Comparison of ENCODE assay signal across 31 cellular contexts in genomic region chr18:41690332-41691110, GRCh38.
DNase-seq lines count a peak whose midpoint lies in the region; FAIRE-seq and TF ChIP-seq lines count a peak whose summit lies in the region.
"Had no signal": no experiment of that assay in that cellular context is flagged by ENCODE, and none has a peak within 500 bp of the region (broad histone marks: within the 10 kb centered on the region; RNA-seq: fewer than 3 reads in every experiment).

No MANE protein-coding gene starts in this region.

- H3K9ac ChIP-seq in astrocyte (ENCODE audit: low read length) (no peak overlapping the region), mesenchymal stem cell (ENCODE audit: low read length) (no peak overlapping the region)
- H3K9ac ChIP-seq: BLaER1 treated with 17β-estradiol and CSF1 and Interleukin-3, amounts not matched to agents 10 nM and 100 nM had no signal

- no peak overlapping the region for H3K23ac ChIP-seq in mesenchymal stem cell (ENCODE audit: low read length in 2 of 2)

- no peak for FAIRE-seq in astrocyte (lab: Jason Lieb, UNC)
- FAIRE-seq: endometrium, GM19239, HTR-8/SVneo, islet of Langerhans had no signal

- H2BK120ac ChIP-seq in mesenchymal stem cell (ENCODE audit: low read depth, low read length), result no peak overlapping the region

- H2BK5ac ChIP-seq in mesenchymal stem cell (ENCODE audit: low read depth, low read length, poor library complexity, severe bottlenecking), result no peak overlapping the region

- WGBS in mesenchymal stem cell, result 61% methylated on average over 4 of the region's 4 CpGs

- peaks cover 7% of the 10 kb centered on the region for H3K4me1 Mint-ChIP-seq in astrocyte (ENCODE audit: low read depth, unreplicated experiment)

- no peak overlapping the region for H3K27ac Mint-ChIP-seq in astrocyte (ENCODE audit: unreplicated experiment)
- H3K27ac Mint-ChIP-seq: activated CD8-positive, alpha-beta T cell treated with anti-CD3 and anti-CD28 coated beads for 36 hours; activated naive CD4-positive, alpha-beta T cell treated with anti-CD3 and anti-CD28 coated beads, Interleukin-2, amount 50 U/mL, for 24 hours; activated T-helper 17 cell treated with anti-CD3 and anti-CD28 coated beads, Interleukin-2, amount 50 U/mL, for 72 hours; dendritic cell treated with granulocyte-macrophage colony-stimulating factor and Interleukin-4, amounts not matched to agents 40 ng/mL and 50 ng/mL, for 4 days; natural killer cell; type B pancreatic cell had no signal

- H3K79me2 ChIP-seq in astrocyte (ENCODE audit: insufficient read depth, low read length), result no peaks in the 10 kb centered on the region

- no peak overlapping the region for H4K8ac ChIP-seq in mesenchymal stem cell (ENCODE audit: low read length)

- H3K4me1 ChIP-seq in astrocyte (ENCODE audit: insufficient read depth, low read length), result no peaks in the 10 kb centered on the region
- no peaks in the 10 kb centered on the region for H3K4me1 ChIP-seq in mesenchymal stem cell (ENCODE audit: control insufficient read depth, insufficient read depth, low read depth, low read length)
- H3K4me1 ChIP-seq: Caco-2, esophagus squamous epithelium, spleen had no signal

- no peaks in the 10 kb centered on the region for H3K79me1 ChIP-seq in mesenchymal stem cell (replicated peaks; ENCODE audit: low read length, poor library complexity, severe bottlenecking)

- no peak overlapping the region for H3K4me3 Mint-ChIP-seq in astrocyte (ENCODE audit: unreplicated experiment)
- H3K4me3 Mint-ChIP-seq: activated CD8-positive, alpha-beta T cell treated with anti-CD3 and anti-CD28 coated beads for 36 hours; activated naive CD4-positive, alpha-beta T cell treated with anti-CD3 and anti-CD28 coated beads, Interleukin-2, amount 50 U/mL, for 24 hours; activated T-helper 17 cell treated with anti-CD3 and anti-CD28 coated beads, Interleukin-2, amount 50 U/mL, for 72 hours; dendritic cell treated with granulocyte-macrophage colony-stimulating factor and Interleukin-4, amounts not matched to agents 40 ng/mL and 50 ng/mL, for 4 days; natural killer cell; type B pancreatic cell had no signal

- DNase-seq in COR-L47 (lab: John Stamatoyannopoulos, UW) (peak; percentile 70), M059J (ENCODE audit: low read depth) (peak; percentile 4), astrocyte (ENCODE audit: low read depth) (peak; percentile 78), mesenchymal stem cell (peak; percentile 91), NCI-H1048 (lab: John Stamatoyannopoulos, UW) (no peak), COLO668 (lab: John Stamatoyannopoulos, UW; ENCODE audit: unreplicated experiment) (no peak), kidney tubule cell (ENCODE audit: low spot score) (no peak), foreskin fibroblast (no peak)
- DNase-seq: activated CD8-positive, alpha-beta T cell treated with anti-CD3 and anti-CD28 coated beads for 36 hours; Caco-2; central memory CD4-positive, alpha-beta T cell; esophagus squamous epithelium; GF-D8; hippocampal formation; midbrain; natural killer cell; NCI-H1092; NCI-H446 treated with DMSO at 0.1 percent for 48 hours; NK-92 treated with Interleukin-12 subunit alpha and Interleukin-12 subunit beta, amount 100 ng/mL, for 24 hours; PC-3; spleen; T-helper 2 cell had no signal

- no peaks in the 10 kb centered on the region for H3K36me3 ChIP-seq in astrocyte (ENCODE audit: insufficient read depth, low read length)
- no peaks in the 10 kb centered on the region for H3K36me3 ChIP-seq in mesenchymal stem cell (ENCODE audit: control insufficient read depth in 1 of 2, insufficient read depth in 2 of 2, low read depth in 1 of 2, low read length in 2 of 2)
- H3K36me3 ChIP-seq: BLaER1 treated with 17β-estradiol and CSF1 and Interleukin-3, amounts not matched to agents 10 nM and 100 nM; esophagus squamous epithelium; spleen had no signal

- no peak overlapping the region for H2BK15ac ChIP-seq in mesenchymal stem cell (ENCODE audit: low read depth, poor library complexity, severe bottlenecking)

- H3K4me3 ChIP-seq in astrocyte (ENCODE audit: insufficient read depth, low read depth, low read length) (no peak overlapping the region), mesenchymal stem cell (ENCODE audit: insufficient read depth in 1 of 2, low read depth in 1 of 2, low read length in 2 of 2) (no peak overlapping the region), foreskin fibroblast (ENCODE audit: low read depth in 1 of 2, low read length in 2 of 2) (no peak overlapping the region)
- H3K4me3 ChIP-seq: BLaER1 treated with 17β-estradiol and CSF1 and Interleukin-3, amounts not matched to agents 10 nM and 100 nM; esophagus squamous epithelium; spleen had no signal

- TF ChIP-seq CTCF in astrocyte (IDR thresholded peaks at IDR 0.05; ENCODE audit: insufficient read depth, low read depth, low read length) (no peak), foreskin fibroblast (IDR thresholded peaks at IDR 0.05; ENCODE audit: low read depth, low read length) (no peak)

- H4K91ac ChIP-seq in mesenchymal stem cell (ENCODE audit: low read length), result no peak overlapping the region

- H3K27ac ChIP-seq in astrocyte (ENCODE audit: low read depth, low read length) (no peak overlapping the region), mesenchymal stem cell (ENCODE audit: low read length, poor library complexity, severe bottlenecking) (no peak overlapping the region)
- H3K27ac ChIP-seq: BLaER1 treated with 17β-estradiol and CSF1 and Interleukin-3, amounts not matched to agents 10 nM and 100 nM; esophagus squamous epithelium; spleen had no signal

- H3K18ac ChIP-seq in mesenchymal stem cell (ENCODE audit: low read depth in 1 of 2, low read length in 2 of 2), result no peak overlapping the region

- H3K4me2 ChIP-seq in astrocyte (ENCODE audit: low read length), result no peak overlapping the region
- no peak overlapping the region for H3K4me2 ChIP-seq in mesenchymal stem cell (ENCODE audit: low read length, poor library complexity, severe bottlenecking)

- H2BK12ac ChIP-seq in mesenchymal stem cell (ENCODE audit: low read length in 2 of 2), result no peak overlapping the region

- H3K9me3 Mint-ChIP-seq in astrocyte (ENCODE audit: unreplicated experiment), result no peaks in the 10 kb centered on the region
- H3K9me3 Mint-ChIP-seq: activated T-helper 17 cell treated with anti-CD3 and anti-CD28 coated beads, Interleukin-2, amount 50 U/mL, for 72 hours; dendritic cell treated with granulocyte-macrophage colony-stimulating factor and Interleukin-4, amounts not matched to agents 40 ng/mL and 50 ng/mL, for 4 days; type B pancreatic cell had no signal

- H3K27me3 Mint-ChIP-seq in astrocyte (ENCODE audit: low read depth, unreplicated experiment), result no peaks in the 10 kb centered on the region
- H3K27me3 Mint-ChIP-seq: activated CD8-positive, alpha-beta T cell treated with anti-CD3 and anti-CD28 coated beads for 36 hours; activated naive CD4-positive, alpha-beta T cell treated with anti-CD3 and anti-CD28 coated beads, Interleukin-2, amount 50 U/mL, for 24 hours; activated T-helper 17 cell treated with anti-CD3 and anti-CD28 coated beads, Interleukin-2, amount 50 U/mL, for 72 hours; dendritic cell treated with granulocyte-macrophage colony-stimulating factor and Interleukin-4, amounts not matched to agents 40 ng/mL and 50 ng/mL, for 4 days; type B pancreatic cell had no signal

- H3K27me3 ChIP-seq in astrocyte (ENCODE audit: insufficient read depth, low read length) (no peaks in the 10 kb centered on the region), mesenchymal stem cell (ENCODE audit: control insufficient read depth in 1 of 2, insufficient read depth in 1 of 2, low read length in 2 of 2) (no peaks in the 10 kb centered on the region)
- H3K27me3 ChIP-seq: BLaER1 treated with 17β-estradiol and CSF1 and Interleukin-3, amounts not matched to agents 10 nM and 100 nM; esophagus squamous epithelium; spleen had no signal

- H3K9me3 ChIP-seq in astrocyte (ENCODE audit: insufficient read depth, low read depth, low read length) (no peaks in the 10 kb centered on the region), mesenchymal stem cell (ENCODE audit: control insufficient read depth, low read length) (peaks cover under 1% of the 10 kb centered on the region)
- H3K9me3 ChIP-seq: BLaER1 treated with 17β-estradiol and CSF1 and Interleukin-3, amounts not matched to agents 10 nM and 100 nM; Caco-2; esophagus squamous epithelium had no signal

- no peaks in the 10 kb centered on the region for H4K20me1 ChIP-seq in astrocyte (ENCODE audit: insufficient read depth, low read length)
- H4K20me1 ChIP-seq: BLaER1 treated with 17β-estradiol and CSF1 and Interleukin-3, amounts not matched to agents 10 nM and 100 nM had no signal

- no peaks in the 10 kb centered on the region for H3K36me3 Mint-ChIP-seq in astrocyte (ENCODE audit: low read depth, unreplicated experiment)
- H3K36me3 Mint-ChIP-seq: activated naive CD4-positive, alpha-beta T cell treated with anti-CD3 and anti-CD28 coated beads, Interleukin-2, amount 50 U/mL, for 24 hours; natural killer cell; type B pancreatic cell had no signal

- no peak overlapping the region for H2AK5ac ChIP-seq in mesenchymal stem cell (ENCODE audit: low read length, severe bottlenecking)

- H3K14ac ChIP-seq in mesenchymal stem cell (ENCODE audit: low read length in 2 of 2), result no peak overlapping the region

- no peak overlapping the region for H2AFZ ChIP-seq in astrocyte (ENCODE audit: low read depth, low read length)
- H2AFZ ChIP-seq in mesenchymal stem cell (ENCODE audit: low read depth, low read length), result no peak overlapping the region

- H3K4ac ChIP-seq in mesenchymal stem cell (ENCODE audit: low read depth in 1 of 2, low read length in 2 of 2), result no peak overlapping the region

Comparison
In these comparisons a context has a peak if more than half of its experiments do, and no peak if none do; other contexts are left out.
1. DNase-seq: peak in COR-L47 (single experiment), M059J (single experiment), astrocyte (single experiment) and mesenchymal stem cell (single experiment); none in NCI-H1048 (single experiment), COLO668 (single experiment), kidney tubule cell (single experiment) and foreskin fibroblast (0 of 2).